Comparison of ENCODE assay signal across 1 cellular context in the genomic region with DNA sequence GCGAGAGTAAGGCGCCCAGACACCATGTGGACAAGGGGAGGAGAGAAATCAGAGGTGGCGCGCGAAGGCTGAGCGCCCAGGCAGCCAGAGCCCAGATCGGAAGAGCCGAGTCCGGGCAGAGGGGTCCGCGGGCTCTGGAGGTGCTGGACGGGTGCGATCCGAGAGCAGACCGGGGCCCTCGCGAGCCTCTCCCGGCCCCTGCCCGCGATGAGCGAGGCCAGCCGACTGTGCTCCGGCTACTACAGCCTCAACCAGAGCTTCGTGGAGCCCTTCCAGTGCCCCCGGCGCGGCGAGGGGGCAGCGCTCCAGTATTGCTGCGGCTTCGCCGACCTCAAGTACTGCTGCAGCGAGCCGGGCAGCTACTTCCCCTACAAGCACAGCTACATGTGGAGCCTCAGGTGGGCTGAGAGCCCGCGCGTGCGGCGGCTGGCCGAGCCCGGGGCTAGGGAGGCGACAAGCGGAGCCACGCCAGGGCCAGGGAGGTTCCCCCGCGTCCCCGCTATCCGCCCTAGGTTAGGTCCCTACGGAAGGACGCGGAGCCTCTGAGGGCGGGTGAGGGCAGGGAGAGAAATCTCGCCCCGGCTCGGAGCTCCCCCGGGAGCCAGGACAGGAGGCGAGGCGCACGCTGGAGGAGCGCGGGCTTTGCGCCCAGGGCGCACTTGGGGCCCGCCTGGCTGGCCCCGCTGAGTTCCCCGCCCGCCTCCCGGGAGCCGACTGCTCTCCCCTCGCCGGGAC.
TF ChIP-seq lines count a peak whose summit lies in the region.

A gene (plus strand): TSS at position 87 of the 735 bp plus-strand sequence. CDS start 121 bp downstream, at position 208.

TF ChIP-seq in HEK293, 187 proteins besides CTCF, POLR2A, EP300 and RAD21 (continued from another document and continues in another):
- TF ChIP-seq ZBTB1 (tag by site-specific recombination; IDR thresholded peaks at IDR 0.05) (no peak), ZNF768 (tag by site-specific recombination; IDR thresholded peaks at IDR 0.05) (no peak), ZNF558 (tag by site-specific recombination; IDR thresholded peaks at IDR 0.05) (no peak), HOXA7 (CRISPR knock-in tag; IDR thresholded peaks at IDR 0.05; ENCODE audit: borderline replicate concordance) (no peak), ZNF670 (tag by site-specific recombination; IDR thresholded peaks at IDR 0.05; ENCODE audit: low read depth) (no peak), ZNF335 (tag by site-specific recombination; conservative IDR thresholded peaks at IDR 0.05) (peak; percentile 79), ZNF549 (tag by site-specific recombination; IDR thresholded peaks at IDR 0.05) (no peak), ZNF621 (tag by site-specific recombination; IDR thresholded peaks at IDR 0.05) (no peak), GLI4 (tag by site-specific recombination; IDR thresholded peaks at IDR 0.05) (no peak), ZNF366 (tag by site-specific recombination; conservative IDR thresholded peaks at IDR 0.05) (0 out of 2 replicates have a peak, but pooled peaks have one; percentile 5), ZBTB48 (tag by site-specific recombination; IDR thresholded peaks at IDR 0.05) (peak; percentile 90), ZNF548 (tag by site-specific recombination; IDR thresholded peaks at IDR 0.05) (no peak), ZNF341 (tag by site-specific recombination; IDR thresholded peaks at IDR 0.05; ENCODE audit: low read depth) (peak; percentile 74), KLF10 (tag by site-specific recombination; IDR thresholded peaks at IDR 0.05) (no peak), ZNF24 (tag by site-specific recombination; IDR thresholded peaks at IDR 0.05) (no peak), GLI2 (tag by site-specific recombination; IDR thresholded peaks at IDR 0.05; ENCODE audit: borderline replicate concordance, low read depth) (no peak), ZNF677 (tag by site-specific recombination; IDR thresholded peaks at IDR 0.05) (no peak), ZIC2 (tag by site-specific recombination; IDR thresholded peaks at IDR 0.05) (peak; percentile 70; the same call in 1 of the 2 replicates), ZNF221 (tag by site-specific recombination; IDR thresholded peaks at IDR 0.05; ENCODE audit: borderline replicate concordance) (no peak), ZNF10 (tag by site-specific recombination; IDR thresholded peaks at IDR 0.05) (no peak), ZBTB21 (tag by site-specific recombination; IDR thresholded peaks at IDR 0.05) (no peak), ZNF600 (tag by site-specific recombination; IDR thresholded peaks at IDR 0.05) (peak; percentile 67), ZNF785 (tag by site-specific recombination; IDR thresholded peaks at IDR 0.05) (no peak), ZNF214 (tag by site-specific recombination; IDR thresholded peaks at IDR 0.05; ENCODE audit: borderline replicate concordance) (no peak), ZNF747 (tag by site-specific recombination; IDR thresholded peaks at IDR 0.05) (no peak), ZNF658 (tag by site-specific recombination; IDR thresholded peaks at IDR 0.05) (no peak), SALL2 (tag by site-specific recombination; IDR thresholded peaks at IDR 0.05; ENCODE audit: borderline replicate concordance) (no peak), OSR2 (tag by site-specific recombination; IDR thresholded peaks at IDR 0.05) (no peak), ZNF843 (tag by site-specific recombination; IDR thresholded peaks at IDR 0.05) (no peak), ZNF239 (tag by site-specific recombination; IDR thresholded peaks at IDR 0.05) (no peak), ZNF433 (tag by site-specific recombination; IDR thresholded peaks at IDR 0.05; ENCODE audit: low read depth) (no peak), ZSCAN23 (tag by site-specific recombination; IDR thresholded peaks at IDR 0.05) (no peak), ZNF416 (tag by site-specific recombination; IDR thresholded peaks at IDR 0.05) (no peak), ZNF473 (tag by site-specific recombination; IDR thresholded peaks at IDR 0.05) (no peak), ZNF830 (tag by site-specific recombination; IDR thresholded peaks at IDR 0.05; ENCODE audit: low read depth) (no peak), ZEB2 (tag by site-specific recombination; IDR thresholded peaks at IDR 0.05) (0 out of 2 replicates have a peak, but pooled peaks have one; percentile 26), ZNF184 (tag by site-specific recombination; IDR thresholded peaks at IDR 0.05) (no peak), ZBTB17 (tag by site-specific recombination; IDR thresholded peaks at IDR 0.05) (peak; percentile 99), YY1 (tag by site-specific recombination; IDR thresholded peaks at IDR 0.05) (no peak), ZNF175 (tag by site-specific recombination; IDR thresholded peaks at IDR 0.05) (no peak), ZNF394 (tag by site-specific recombination; IDR thresholded peaks at IDR 0.05; ENCODE audit: borderline replicate concordance) (peak; percentile 72), ZNF514 (tag by site-specific recombination; IDR thresholded peaks at IDR 0.05) (no peak), ZNF23 (tag by site-specific recombination; IDR thresholded peaks at IDR 0.05; ENCODE audit: borderline replicate concordance) (no peak), ZNF792 (tag by site-specific recombination; IDR thresholded peaks at IDR 0.05) (no peak), ZNF701 (tag by site-specific recombination; IDR thresholded peaks at IDR 0.05) (no peak), ZBTB7A (tag by site-specific recombination; IDR thresholded peaks at IDR 0.05; ENCODE audit: low read depth) (no peak), ZNF174 (tag by site-specific recombination; IDR thresholded peaks at IDR 0.05) (no peak), ZNF664 (tag by site-specific recombination; IDR thresholded peaks at IDR 0.05) (no peak), ZNF530 (tag by site-specific recombination; IDR thresholded peaks at IDR 0.05; ENCODE audit: low read depth) (no peak), ZNF266 (tag by site-specific recombination; IDR thresholded peaks at IDR 0.05; ENCODE audit: low read depth) (no peak), ZNF629 (tag by site-specific recombination; IDR thresholded peaks at IDR 0.05) (no peak; the same call in 1 of the 2 replicates), ZNF654 (tag by site-specific recombination; IDR thresholded peaks at IDR 0.05; ENCODE audit: low read depth) (no peak)
- TF ChIP-seq, protein P1, sequence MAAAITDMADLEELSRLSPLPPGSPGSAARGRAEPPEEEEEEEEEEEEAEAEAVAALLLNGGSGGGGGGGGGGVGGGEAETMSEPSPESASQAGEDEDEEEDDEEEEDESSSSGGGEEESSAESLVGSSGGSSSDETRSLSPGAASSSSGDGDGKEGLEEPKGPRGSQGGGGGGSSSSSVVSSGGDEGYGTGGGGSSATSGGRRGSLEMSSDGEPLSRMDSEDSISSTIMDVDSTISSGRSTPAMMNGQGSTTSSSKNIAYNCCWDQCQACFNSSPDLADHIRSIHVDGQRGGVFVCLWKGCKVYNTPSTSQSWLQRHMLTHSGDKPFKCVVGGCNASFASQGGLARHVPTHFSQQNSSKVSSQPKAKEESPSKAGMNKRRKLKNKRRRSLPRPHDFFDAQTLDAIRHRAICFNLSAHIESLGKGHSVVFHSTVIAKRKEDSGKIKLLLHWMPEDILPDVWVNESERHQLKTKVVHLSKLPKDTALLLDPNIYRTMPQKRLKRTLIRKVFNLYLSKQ (tag by site-specific recombination; IDR thresholded peaks at IDR 0.05; ENCODE audit: borderline replicate concordance): no peak
- TF ChIP-seq, protein P2, sequence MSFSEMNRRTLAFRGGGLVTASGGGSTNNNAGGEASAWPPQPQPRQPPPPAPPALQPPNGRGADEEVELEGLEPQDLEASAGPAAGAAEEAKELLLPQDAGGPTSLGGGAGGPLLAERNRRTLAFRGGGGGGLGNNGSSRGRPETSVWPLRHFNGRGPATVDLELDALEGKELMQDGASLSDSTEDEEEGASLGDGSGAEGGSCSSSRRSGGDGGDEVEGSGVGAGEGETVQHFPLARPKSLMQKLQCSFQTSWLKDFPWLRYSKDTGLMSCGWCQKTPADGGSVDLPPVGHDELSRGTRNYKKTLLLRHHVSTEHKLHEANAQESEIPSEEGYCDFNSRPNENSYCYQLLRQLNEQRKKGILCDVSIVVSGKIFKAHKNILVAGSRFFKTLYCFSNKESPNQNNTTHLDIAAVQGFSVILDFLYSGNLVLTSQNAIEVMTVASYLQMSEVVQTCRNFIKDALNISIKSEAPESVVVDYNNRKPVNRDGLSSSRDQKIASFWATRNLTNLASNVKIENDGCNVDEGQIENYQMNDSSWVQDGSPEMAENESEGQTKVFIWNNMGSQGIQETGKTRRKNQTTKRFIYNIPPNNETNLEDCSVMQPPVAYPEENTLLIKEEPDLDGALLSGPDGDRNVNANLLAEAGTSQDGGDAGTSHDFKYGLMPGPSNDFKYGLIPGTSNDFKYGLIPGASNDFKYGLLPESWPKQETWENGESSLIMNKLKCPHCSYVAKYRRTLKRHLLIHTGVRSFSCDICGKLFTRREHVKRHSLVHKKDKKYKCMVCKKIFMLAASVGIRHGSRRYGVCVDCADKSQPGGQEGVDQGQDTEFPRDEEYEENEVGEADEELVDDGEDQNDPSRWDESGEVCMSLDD (tag by site-specific recombination; IDR thresholded peaks at IDR 0.05): 0 out of 2 replicates have a peak, but pooled peaks have one; percentile 35
- TF ChIP-seq, protein P3, sequence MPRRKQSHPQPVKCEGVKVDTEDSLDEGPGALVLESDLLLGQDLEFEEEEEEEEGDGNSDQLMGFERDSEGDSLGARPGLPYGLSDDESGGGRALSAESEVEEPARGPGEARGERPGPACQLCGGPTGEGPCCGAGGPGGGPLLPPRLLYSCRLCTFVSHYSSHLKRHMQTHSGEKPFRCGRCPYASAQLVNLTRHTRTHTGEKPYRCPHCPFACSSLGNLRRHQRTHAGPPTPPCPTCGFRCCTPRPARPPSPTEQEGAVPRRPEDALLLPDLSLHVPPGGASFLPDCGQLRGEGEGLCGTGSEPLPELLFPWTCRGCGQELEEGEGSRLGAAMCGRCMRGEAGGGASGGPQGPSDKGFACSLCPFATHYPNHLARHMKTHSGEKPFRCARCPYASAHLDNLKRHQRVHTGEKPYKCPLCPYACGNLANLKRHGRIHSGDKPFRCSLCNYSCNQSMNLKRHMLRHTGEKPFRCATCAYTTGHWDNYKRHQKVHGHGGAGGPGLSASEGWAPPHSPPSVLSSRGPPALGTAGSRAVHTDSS (tag by site-specific recombination; IDR thresholded peaks at IDR 0.05): no peak
- TF ChIP-seq, protein P4, sequence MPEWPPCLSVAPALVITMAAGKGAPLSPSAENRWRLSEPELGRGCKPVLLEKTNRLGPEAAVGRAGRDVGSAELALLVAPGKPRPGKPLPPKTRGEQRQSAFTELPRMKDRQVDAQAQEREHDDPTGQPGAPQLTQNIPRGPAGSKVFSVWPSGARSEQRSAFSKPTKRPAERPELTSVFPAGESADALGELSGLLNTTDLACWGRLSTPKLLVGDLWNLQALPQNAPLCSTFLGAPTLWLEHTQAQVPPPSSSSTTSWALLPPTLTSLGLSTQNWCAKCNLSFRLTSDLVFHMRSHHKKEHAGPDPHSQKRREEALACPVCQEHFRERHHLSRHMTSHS (tag by site-specific recombination; IDR thresholded peaks at IDR 0.05): no peak
- TF ChIP-seq, protein P5, sequence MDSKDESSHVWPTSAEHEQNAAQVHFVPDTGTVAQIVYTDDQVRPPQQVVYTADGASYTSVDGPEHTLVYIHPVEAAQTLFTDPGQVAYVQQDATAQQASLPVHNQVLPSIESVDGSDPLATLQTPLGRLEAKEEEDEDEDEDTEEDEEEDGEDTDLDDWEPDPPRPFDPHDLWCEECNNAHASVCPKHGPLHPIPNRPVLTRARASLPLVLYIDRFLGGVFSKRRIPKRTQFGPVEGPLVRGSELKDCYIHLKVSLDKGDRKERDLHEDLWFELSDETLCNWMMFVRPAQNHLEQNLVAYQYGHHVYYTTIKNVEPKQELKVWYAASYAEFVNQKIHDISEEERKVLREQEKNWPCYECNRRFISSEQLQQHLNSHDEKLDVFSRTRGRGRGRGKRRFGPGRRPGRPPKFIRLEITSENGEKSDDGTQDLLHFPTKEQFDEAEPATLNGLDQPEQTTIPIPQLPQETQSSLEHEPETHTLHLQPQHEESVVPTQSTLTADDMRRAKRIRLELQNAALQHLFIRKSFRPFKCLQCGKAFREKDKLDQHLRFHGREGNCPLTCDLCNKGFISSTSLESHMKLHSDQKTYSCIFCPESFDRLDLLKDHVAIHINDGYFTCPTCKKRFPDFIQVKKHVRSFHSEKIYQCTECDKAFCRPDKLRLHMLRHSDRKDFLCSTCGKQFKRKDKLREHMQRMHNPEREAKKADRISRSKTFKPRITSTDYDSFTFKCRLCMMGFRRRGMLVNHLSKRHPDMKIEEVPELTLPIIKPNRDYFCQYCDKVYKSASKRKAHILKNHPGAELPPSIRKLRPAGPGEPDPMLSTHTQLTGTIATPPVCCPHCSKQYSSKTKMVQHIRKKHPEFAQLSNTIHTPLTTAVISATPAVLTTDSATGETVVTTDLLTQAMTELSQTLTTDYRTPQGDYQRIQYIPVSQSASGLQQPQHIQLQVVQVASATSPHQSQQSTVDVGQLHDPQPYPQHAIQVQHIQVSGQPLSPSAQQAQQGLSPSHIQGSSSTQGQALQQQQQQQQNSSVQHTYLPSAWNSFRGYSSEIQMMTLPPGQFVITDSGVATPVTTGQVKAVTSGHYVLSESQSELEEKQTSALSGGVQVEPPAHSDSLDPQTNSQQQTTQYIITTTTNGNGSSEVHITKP (tag by site-specific recombination; IDR thresholded peaks at IDR 0.05): peak; percentile 95
- TF ChIP-seq, protein P6, sequence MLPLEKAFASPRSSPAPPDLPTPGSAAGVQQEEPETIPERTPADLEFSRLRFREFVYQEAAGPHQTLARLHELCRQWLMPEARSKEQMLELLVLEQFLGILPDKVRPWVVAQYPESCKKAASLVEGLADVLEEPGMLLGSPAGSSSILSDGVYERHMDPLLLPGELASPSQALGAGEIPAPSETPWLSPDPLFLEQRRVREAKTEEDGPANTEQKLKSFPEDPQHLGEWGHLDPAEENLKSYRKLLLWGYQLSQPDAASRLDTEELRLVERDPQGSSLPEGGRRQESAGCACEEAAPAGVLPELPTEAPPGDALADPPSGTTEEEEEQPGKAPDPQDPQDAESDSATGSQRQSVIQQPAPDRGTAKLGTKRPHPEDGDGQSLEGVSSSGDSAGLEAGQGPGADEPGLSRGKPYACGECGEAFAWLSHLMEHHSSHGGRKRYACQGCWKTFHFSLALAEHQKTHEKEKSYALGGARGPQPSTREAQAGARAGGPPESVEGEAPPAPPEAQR (tag by site-specific recombination; IDR thresholded peaks at IDR 0.05): no peak
- TF ChIP-seq, protein P7, sequence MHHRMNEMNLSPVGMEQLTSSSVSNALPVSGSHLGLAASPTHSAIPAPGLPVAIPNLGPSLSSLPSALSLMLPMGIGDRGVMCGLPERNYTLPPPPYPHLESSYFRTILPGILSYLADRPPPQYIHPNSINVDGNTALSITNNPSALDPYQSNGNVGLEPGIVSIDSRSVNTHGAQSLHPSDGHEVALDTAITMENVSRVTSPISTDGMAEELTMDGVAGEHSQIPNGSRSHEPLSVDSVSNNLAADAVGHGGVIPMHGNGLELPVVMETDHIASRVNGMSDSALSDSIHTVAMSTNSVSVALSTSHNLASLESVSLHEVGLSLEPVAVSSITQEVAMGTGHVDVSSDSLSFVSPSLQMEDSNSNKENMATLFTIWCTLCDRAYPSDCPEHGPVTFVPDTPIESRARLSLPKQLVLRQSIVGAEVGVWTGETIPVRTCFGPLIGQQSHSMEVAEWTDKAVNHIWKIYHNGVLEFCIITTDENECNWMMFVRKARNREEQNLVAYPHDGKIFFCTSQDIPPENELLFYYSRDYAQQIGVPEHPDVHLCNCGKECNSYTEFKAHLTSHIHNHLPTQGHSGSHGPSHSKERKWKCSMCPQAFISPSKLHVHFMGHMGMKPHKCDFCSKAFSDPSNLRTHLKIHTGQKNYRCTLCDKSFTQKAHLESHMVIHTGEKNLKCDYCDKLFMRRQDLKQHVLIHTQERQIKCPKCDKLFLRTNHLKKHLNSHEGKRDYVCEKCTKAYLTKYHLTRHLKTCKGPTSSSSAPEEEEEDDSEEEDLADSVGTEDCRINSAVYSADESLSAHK (tag by site-specific recombination; IDR thresholded peaks at IDR 0.05): no peak
